8 cellular contexts compared by ENCODE assay signal in genomic region chr15:79923068-79923514, GRCh38. TPM values are rescaled to one million over a fixed set of nuclear protein-coding genes. Genes with fewer than 3 reads are reported as not detected.
A peak's percentile ranks its signal among the peaks of the same experiment; 100 is the strongest.
DNase-seq lines count a peak whose midpoint lies in the region; ATAC-seq, FAIRE-seq and TF ChIP-seq lines count a peak whose summit lies in the region.

No MANE protein-coding gene starts in this region.

- CTCF ChIA-PET in endothelial cell of umbilical vein (lab: Charles Lee), result interaction anchor here (0.8 to 1.9 kb wide), 10 partner anchors 12 to 583 kb away, joined by 3 to 10 read pairs (median 4); partner anchors contain the start of gene ZFAND6

- no peak for TF ChIP-seq POLR2A in endothelial cell of umbilical vein (IDR thresholded peaks at IDR 0.05; ENCODE audit: low read depth, low read length)

- peaks cover 15% of the 10 kb centered on the region for H3K79me2 ChIP-seq in endothelial cell of umbilical vein (ENCODE audit: control insufficient read depth, insufficient read depth, low read length)

- peak; percentile 30 for ATAC-seq in GM18519 (IDR thresholded peaks at IDR 0.05; ENCODE audit: low FRiP score, unreplicated experiment)
- peak; percentile 39 for ATAC-seq in HG03064 (IDR thresholded peaks at IDR 0.05; ENCODE audit: low read depth, unreplicated experiment)
- peak; percentile 81 for ATAC-seq in mucosa of descending colon

- H3K27ac ChIP-seq in 22Rv1 (peak overlapping the region; percentile 95), endothelial cell of umbilical vein (ENCODE audit: insufficient read depth, low read depth, low read length) (peak overlapping the region; percentile 52)

- peak overlapping the region; percentile 75 for H3K9ac ChIP-seq in endothelial cell of umbilical vein (replicated peaks; ENCODE audit: extremely low read depth, insufficient read depth, low read length)

- BruUV-seq in endothelial cell of umbilical vein (replicated peaks; lab: Mats Ljungman, UMichigan), result no TSS peak

- peak; percentile 62 for FAIRE-seq in endothelial cell of umbilical vein (lab: Jason Lieb, UNC)

- H3K36me3 ChIP-seq in endothelial cell of umbilical vein (ENCODE audit: control insufficient read depth in 2 of 2, extremely low read depth in 1 of 2, insufficient read depth in 2 of 2, low read length in 2 of 2) (no peaks in the 10 kb centered on the region), mucosa of descending colon (ENCODE audit: low read depth) (no peaks in the 10 kb centered on the region)

- POLR2A ChIA-PET in endothelial cell of umbilical vein (lab: Charles Lee), result interaction anchor here (0.6 to 1.2 kb wide), 4 partner anchors 44 to 137 kb away, joined by 3 to 5 read pairs (median 3); partner anchors contain the start of gene ZFAND6

- intact Hi-C loops in endothelial cell of umbilical vein (cut with micrococcal nuclease), result loop anchor here (1.0 to 5.0 kb wide), 7 partner anchors 27 to 281 kb away; partner anchors contain the start of genes FAH and ZFAND6
- intact Hi-C loops in mucosa of descending colon (cut with DNase I, micrococcal nuclease), result no loop called here

- H3K9me1 ChIP-seq in endothelial cell of umbilical vein (replicated peaks; ENCODE audit: control insufficient read depth, extremely low read depth, insufficient read depth, low read length), result no peaks in the 10 kb centered on the region

- H3K4me3 ChIP-seq in endothelial cell of umbilical vein (replicated peaks in 1 of 3; ENCODE audit: insufficient read depth in 1 of 3, low read depth in 1 of 3, low read length in 3 of 3) (peak overlapping the region; percentile 87 to 96 (median 92)), mucosa of descending colon (peak overlapping the region; percentile 91)

- DNase-seq in NCI-H748 treated with DMSO at 0.1 percent for 48 hours (lab: John Stamatoyannopoulos, UW), result peak; percentile 17
- DNase-seq in activated CD8-positive, alpha-beta memory T cell treated with anti-CD3 and anti-CD28 coated beads, Interleukin-2, amount 50 U/mL, for 4 hours, result peak; percentile 69
- peak; percentile 49 for DNase-seq in endothelial cell of umbilical vein (ENCODE audit: low read depth, low spot score)
- peak; percentile 76 to 87 (median 87) for DNase-seq in mucosa of descending colon
- peak; percentile 79 for DNase-seq in stimulated activated CD8-positive, alpha-beta memory T cell treated with anti-CD3 and anti-CD28 coated beads, Interleukin-4, amount 100 ng/mL, for 48 hours

- H3K4me1 ChIP-seq in endothelial cell of umbilical vein (ENCODE audit: control insufficient read depth, extremely low read depth, insufficient read depth, low read length), result peaks cover 10% of the 10 kb centered on the region
- peaks cover 10% of the 10 kb centered on the region for H3K4me1 ChIP-seq in mucosa of descending colon (ENCODE audit: low read depth)

- H3K4me2 ChIP-seq in endothelial cell of umbilical vein (ENCODE audit: insufficient read depth, low read length), result peak overlapping the region; percentile 72

- no peaks in the 10 kb centered on the region for H3K27me3 ChIP-seq in endothelial cell of umbilical vein (ENCODE audit: control insufficient read depth in 2 of 2, insufficient read depth in 2 of 2, low read length in 2 of 2)

- dilution Hi-C loops in endothelial cell of umbilical vein (cut with MboI; ENCODE audit: extremely low pct_ligation_motif_present, low sequenced_read_pairs), result no loop called here

- H2AFZ ChIP-seq in endothelial cell of umbilical vein (ENCODE audit: low read depth, low read length), result peak overlapping the region; percentile 97

- no peak for TF ChIP-seq CTCF in 22Rv1 (IDR thresholded peaks at IDR 0.05)
- no peak for TF ChIP-seq CTCF in endothelial cell of umbilical vein (IDR thresholded peaks at IDR 0.05; ENCODE audit: extremely low read depth in 1 of 2, insufficient read depth in 1 of 2, low read depth in 1 of 2, low read length in 2 of 2)
- no peak for TF ChIP-seq CTCF in mucosa of descending colon (IDR thresholded peaks at IDR 0.05)

- H3K9me3 ChIP-seq in endothelial cell of umbilical vein (replicated peaks; ENCODE audit: control insufficient read depth, insufficient read depth, low read length) (no peaks in the 10 kb centered on the region), mucosa of descending colon (peaks cover 38% of the 10 kb centered on the region)

- H4K20me1 ChIP-seq in endothelial cell of umbilical vein (replicated peaks; ENCODE audit: control insufficient read depth, extremely low read depth, insufficient read depth, low read length), result no peaks in the 10 kb centered on the region

TF ChIP-seq in endothelial cell of umbilical vein, 7 proteins besides CTCF, POLR2A, EP300 and RAD21:
- TF ChIP-seq POLR2AphosphoS5 (IDR thresholded peaks at IDR 0.05; ENCODE audit: insufficient read depth, low read depth, low read length) (no peak), MYC (IDR thresholded peaks at IDR 0.05; ENCODE audit: low read depth, low read length) (no peak), GATA2 (IDR thresholded peaks at IDR 0.05; ENCODE audit: insufficient read depth, insufficient read length, low read depth, low read length) (no peak), JUN (IDR thresholded peaks at IDR 0.05; ENCODE audit: borderline replicate concordance, insufficient read depth, insufficient read length, low read depth) (no peak), FOS (IDR thresholded peaks at IDR 0.05; ENCODE audit: borderline replicate concordance, insufficient read depth, low read length) (no peak), EZH2 (IDR thresholded peaks at IDR 0.05; ENCODE audit: borderline replicate concordance, low read depth, low read length, severe bottlenecking) (no peak), MAX (IDR thresholded peaks at IDR 0.05; ENCODE audit: insufficient read depth, insufficient read length) (no peak)
TF ChIP-seq in endothelial cell of umbilical vein: peak in this region for 0.

RNA-seq across cellular contexts. Expression of gene MTHFS, which starts 26.3 kb away (rescaled TPM):
- total RNA-seq in endothelial cell of umbilical vein (9.9 and 15.7 TPM in 2 replicates), mucosa of descending colon (10 to 100 TPM; 16.7 to 27.0 (median 19.2) TPM)
- 7.4 and 9.3 TPM in 2 replicates for polyA plus RNA-seq in endothelial cell of umbilical vein
- polyA plus RNA-seq in endothelial cell of umbilical vein (2011; cell fraction: cytosol; rRNA removed), result 11.8 and 13.7 TPM in 2 replicates
- 4.6 and 5.4 TPM in 2 replicates for polyA plus RNA-seq in endothelial cell of umbilical vein (2011; cell fraction: nucleus; rRNA removed)
- 4.5 TPM in 2 replicates for polyA plus RNA-seq in endothelial cell of umbilical vein (2012)
- polyA minus RNA-seq in endothelial cell of umbilical vein, result 3.9 and 6.8 TPM in 2 replicates
- polyA minus RNA-seq in endothelial cell of umbilical vein (2011; cell fraction: cytosol; rRNA and poly(A)+ RNA removed), result 38.3 TPM
- polyA minus RNA-seq in endothelial cell of umbilical vein (2011; cell fraction: nucleus; rRNA and poly(A)+ RNA removed), result 2.8 and 3.4 TPM in 2 replicates

RNA-seq across cellular contexts. Expression of gene BCL2A1, which starts 47.9 kb away (rescaled TPM):
- not detected in 2 replicates for total RNA-seq in endothelial cell of umbilical vein
- not detected in 2 replicates for polyA plus RNA-seq in endothelial cell of umbilical vein
- 0.09 TPM in 1 of 2 replicates, not detected in the other for polyA plus RNA-seq in endothelial cell of umbilical vein (2011; cell fraction: cytosol; rRNA removed)
- not detected in 2 replicates for polyA plus RNA-seq in endothelial cell of umbilical vein (2011; cell fraction: nucleus; rRNA removed)
- 1.0 TPM in 1 of 2 replicates, not detected in the other for polyA plus RNA-seq in endothelial cell of umbilical vein (2012)
- not detected in 2 replicates for polyA minus RNA-seq in endothelial cell of umbilical vein
- not detected for polyA minus RNA-seq in endothelial cell of umbilical vein (2011; cell fraction: cytosol; rRNA and poly(A)+ RNA removed)
- not detected in 2 replicates for polyA minus RNA-seq in endothelial cell of umbilical vein (2011; cell fraction: nucleus; rRNA and poly(A)+ RNA removed)
- 1 to 10 TPM; 1.0 to 5.6 (median 1.8) TPM for total RNA-seq in mucosa of descending colon

Comparison
In these comparisons a context has a peak if more than half of its experiments do, and no peak if none do; other contexts are left out.
1. Peak in every context shown above with its lines: DNase-seq, ATAC-seq, H3K4me3 ChIP-seq and H3K27ac ChIP-seq.
2. ATAC-seq: peak in every context shown above with its lines; median percentile 81 in mucosa of descending colon; 39 in HG03064; 30 in GM18519.
3. DNase-seq: peak in every context shown above with its lines; median percentile 87 in mucosa of descending colon; 79 in stimulated activated CD8-positive, alpha-beta memory T cell treated with anti-CD3 and anti-CD28 coated beads, Interleukin-4, amount 100 ng/mL, for 48 hours; 69 in activated CD8-positive, alpha-beta memory T cell treated with anti-CD3 and anti-CD28 coated beads, Interleukin-2, amount 50 U/mL, for 4 hours; 49 in endothelial cell of umbilical vein; 17 in NCI-H748 treated with DMSO at 0.1 percent for 48 hours.